ENCODE assay signal across 8 cellular contexts in the genomic region with DNA sequence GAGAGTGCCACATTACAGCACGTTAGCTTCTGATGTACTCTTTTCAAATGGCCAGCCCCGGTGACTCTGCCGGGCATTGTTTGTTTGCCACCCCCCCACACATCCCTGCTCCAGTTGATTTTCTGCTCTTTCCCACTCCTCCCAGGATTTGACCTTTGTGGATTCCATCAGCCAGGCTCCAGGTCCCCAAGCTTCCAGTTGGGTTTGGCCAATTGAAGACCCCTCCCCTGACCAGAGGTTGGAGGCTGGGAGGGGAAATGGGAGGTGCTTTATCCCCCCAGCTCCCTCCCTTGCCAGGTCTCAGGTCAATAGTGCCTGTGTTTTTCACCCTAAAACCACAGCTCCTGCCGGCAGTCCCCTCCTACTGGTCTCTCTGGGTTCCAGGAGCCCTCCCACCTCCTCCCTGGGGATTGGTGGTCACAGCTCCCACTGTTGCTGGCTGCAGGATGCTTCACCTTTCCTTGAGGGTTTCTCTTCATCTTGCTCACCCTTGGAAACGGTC. TPM values are rescaled to one million over a fixed set of nuclear protein-coding genes. Genes with fewer than 3 reads are reported as not detected.
DNase-seq lines count a peak whose midpoint lies in the region; ATAC-seq and FAIRE-seq lines count a peak whose summit lies in the region.
"Had no signal": no experiment of that assay in that cellular context is flagged by ENCODE, and none has a peak within 500 bp of the region (broad histone marks: within the 10 kb centered on the region; RNA-seq: fewer than 3 reads in every experiment).

No MANE protein-coding gene starts in this region.

- peak overlapping the region; percentile 63 for H3K27ac ChIP-seq in duodenal mucosa (ENCODE audit: low read depth, low read length)

- DNase-seq in GM18507 (ENCODE audit: extremely low spot score, insufficient read length, low read depth) (no peak), KBM-7 (peak; percentile 41)
- no peak for DNase-seq in activated CD4-positive, alpha-beta T cell treated with anti-CD3 and anti-CD28 coated beads for 1 hour
- DNase-seq: OCI-M1 had no signal

- H3K4me2 ChIP-seq in skeletal muscle satellite cell (ENCODE audit: low read length), result no peak overlapping the region

- in situ Hi-C loops in KBM-7 (cut with MboI; ENCODE audit: low pct_unique_long_range_greater_than_20kb, low sequenced_read_pairs), result no loop called here

- no peaks in the 10 kb centered on the region for H3K9me3 ChIP-seq in duodenal mucosa (ENCODE audit: control insufficient read depth in 1 of 2, low read length in 2 of 2)
- no peaks in the 10 kb centered on the region for H3K9me3 ChIP-seq in skeletal muscle satellite cell (replicated peaks; ENCODE audit: low read length)

- H3K36me3 ChIP-seq in duodenal mucosa (ENCODE audit: control insufficient read depth in 1 of 2, insufficient read depth in 2 of 2, low read length in 2 of 2), result peaks cover 4 to 20% of the 10 kb centered on the region in 2 donors
- H3K36me3 ChIP-seq in skeletal muscle satellite cell (ENCODE audit: insufficient read depth, low read length), result no peaks in the 10 kb centered on the region

- H3K4me3 ChIP-seq in duodenal mucosa (ENCODE audit: low read depth in 1 of 2, low read length in 2 of 2), result peak overlapping the region in 1 of 2 donors; percentile 40
- no peak overlapping the region for H3K4me3 ChIP-seq in skeletal muscle satellite cell (ENCODE audit: low read length)

- H3K4me1 ChIP-seq in duodenal mucosa (ENCODE audit: control insufficient read depth in 1 of 2, insufficient read depth in 2 of 2, low read length in 2 of 2), result peaks cover 64 to 73% of the 10 kb centered on the region in 2 donors
- peaks cover 47% of the 10 kb centered on the region for H3K4me1 ChIP-seq in skeletal muscle satellite cell (ENCODE audit: control insufficient read depth, insufficient read depth, low read length)

- FAIRE-seq in GM18507 (lab: Jason Lieb, UNC), result peak; percentile 51

- H3K27me3 ChIP-seq in duodenal mucosa (ENCODE audit: control insufficient read depth in 1 of 2, insufficient read depth in 2 of 2, low read length in 2 of 2) (no peaks in the 10 kb centered on the region), skeletal muscle satellite cell (ENCODE audit: control insufficient read depth, insufficient read depth, low read length) (no peaks in the 10 kb centered on the region)

- H3K9ac ChIP-seq in duodenal mucosa (ENCODE audit: low read depth in 1 of 2, low read length in 2 of 2) (peak overlapping the region in 1 of 2 donors; percentile 63), skeletal muscle satellite cell (ENCODE audit: low read depth, low read length) (peak overlapping the region; percentile 70)

- ATAC-seq in GM18520 (IDR thresholded peaks at IDR 0.05; ENCODE audit: unreplicated experiment) (no peak), HG03039 (IDR thresholded peaks at IDR 0.05; ENCODE audit: unreplicated experiment) (no peak)

RNA-seq across cellular contexts. Expression of gene IRF1, which starts 34.9 kb away (rescaled TPM):
- total RNA-seq in skeletal muscle satellite cell (2012; rRNA removed), result 10.6 and 12.9 TPM in 2 replicates
